ENCODE assay signal across 8 cellular contexts in the genomic region with DNA sequence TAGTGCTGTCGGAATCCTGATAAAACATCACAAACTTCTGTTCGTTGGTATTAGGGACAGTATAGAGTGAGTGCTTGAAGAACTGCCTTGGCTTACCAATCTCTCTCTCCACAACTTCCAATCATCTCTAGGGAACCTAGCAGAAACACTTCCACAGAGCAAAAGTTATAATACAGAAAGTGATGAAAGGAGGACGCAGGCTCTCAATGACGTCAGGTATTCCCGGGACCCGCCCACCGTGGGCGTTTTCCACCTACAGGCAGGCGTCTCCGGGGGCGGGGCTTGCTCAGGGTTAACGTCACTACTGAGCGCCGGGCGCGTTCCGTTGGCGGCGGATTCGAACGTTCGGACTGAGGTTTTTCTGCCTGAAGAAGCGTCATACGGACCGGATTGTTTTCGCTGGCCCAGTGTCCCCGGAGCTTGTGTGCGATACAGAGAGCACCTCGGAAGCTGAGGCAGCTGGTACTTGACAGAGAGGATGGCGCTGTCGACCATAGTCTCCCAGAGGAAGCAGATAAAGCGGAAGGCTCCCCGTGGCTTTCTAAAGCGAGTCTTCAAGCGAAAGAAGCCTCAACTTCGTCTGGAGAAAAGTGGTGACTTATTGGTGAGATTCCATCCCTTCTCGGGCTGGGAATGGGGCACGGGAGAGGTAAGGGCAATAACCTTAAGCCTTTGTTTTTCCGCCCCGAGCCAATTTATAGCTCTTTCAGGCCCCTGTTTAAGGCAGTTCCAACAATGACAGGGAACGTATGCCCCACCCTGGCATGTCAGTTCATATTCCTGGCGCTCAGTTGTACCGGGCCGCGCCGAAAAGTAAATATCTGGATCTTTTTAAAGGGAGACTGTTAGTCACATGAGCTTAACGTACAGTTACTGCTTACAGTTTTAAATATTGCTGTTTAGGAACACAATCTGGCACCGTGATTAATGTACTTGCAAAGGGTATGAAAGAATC. TPM values are rescaled to one million over a fixed set of nuclear protein-coding genes. Genes with fewer than 3 reads are reported as not detected.
A peak's percentile ranks its signal among the peaks of the same experiment; 100 is the strongest.
DNase-seq lines count a peak whose midpoint lies in the region; ATAC-seq and TF ChIP-seq lines count a peak whose summit lies in the region.

Gene CENPW (plus strand): TSS at position 320 of the 955 bp plus-strand sequence. CDS start 159 bp downstream, at position 479.

- no peaks in the 10 kb centered on the region for H3K36me3 Mint-ChIP-seq in Calu3 (ENCODE audit: insufficient read depth, unreplicated experiment)

- DNase-seq in Calu3 (peak; percentile 95), HT1080 (ENCODE audit: low read depth) (peak; percentile 94), NOMO-1 treated with DMSO at 0.1 percent for 48 hours (lab: John Stamatoyannopoulos, UW; ENCODE audit: unreplicated experiment) (peak; percentile 83), mesenteric fat pad (ENCODE audit: low spot score) (peak; percentile 93)
- peak; percentile 89 for DNase-seq in stimulated activated CD8-positive, alpha-beta memory T cell treated with anti-CD3 and anti-CD28 coated beads, Interleukin-15, amount 100 ng/mL, for 1 hour (ENCODE audit: low read depth)

- CTCF ChIA-PET in Calu3 (lab: Charles Lee) = no interaction called here
- CTCF ChIA-PET in activated CD8-positive, alpha-beta memory T cell treated with anti-CD3 and anti-CD28 coated beads for 36 hours (lab: Charles Lee) = no interaction called here

- intact Hi-C loops in Calu3 (cut with micrococcal nuclease; ENCODE audit: unreplicated experiment) = loop anchor here (2.0 kb wide), 1 partner anchor 157 kb away; no protein-coding TSS in a partner anchor

- POLR2A ChIA-PET in activated CD8-positive, alpha-beta memory T cell treated with anti-CD3 and anti-CD28 coated beads for 36 hours (lab: Charles Lee) = no interaction called here

- BruUV-seq in Calu3 (replicated peaks; lab: Mats Ljungman, UMichigan) = TSS peak; percentile 72

- H3K27me3 Mint-ChIP-seq in Calu3 (ENCODE audit: unreplicated experiment) = no peaks in the 10 kb centered on the region

- no peak within 1 kb of the TSS for H3K4me3 Mint-ChIP-seq in Calu3 (ENCODE audit: low read depth, unreplicated experiment)

- no peaks in the 10 kb centered on the region for H3K9me3 Mint-ChIP-seq in Calu3 (ENCODE audit: low read depth, unreplicated experiment)

- ATAC-seq in GM21381 (IDR thresholded peaks at IDR 0.05; ENCODE audit: unreplicated experiment) = peak; percentile 94

- H3K27ac Mint-ChIP-seq in Calu3 (ENCODE audit: unreplicated experiment) = peak within 1 kb of the TSS; percentile 78

- H3K4me1 Mint-ChIP-seq in Calu3 (ENCODE audit: low read depth, unreplicated experiment) = peaks cover 24% of the 10 kb centered on the region

- no peak for TF ChIP-seq CTCF in Calu3 (IDR thresholded peaks at IDR 0.05; ENCODE audit: unreplicated experiment)

- in situ Hi-C loops in endometrial microvascular endothelial cells (cut with HindIII; ENCODE audit: inconsistent ontology term, low pct_unique_long_range_greater_than_20kb, low sequenced_read_pairs) = no loop called here

RNA-seq across cellular contexts. Expression of gene CENPW, which starts in this region (rescaled TPM):
- 66.4 and 73.4 TPM in 2 replicates for total RNA-seq in Calu3 (2022)
- 28.5 TPM in 2 replicates for total RNA-seq in HT1080 (2014; rRNA removed; shearing (Covaris generic))
- polyA plus RNA-seq in HT1080 (2015; cell fraction: cytosol; rRNA removed) = 14.6 and 24.9 TPM in 2 replicates
- 7.6 and 14.6 TPM in 2 replicates for polyA plus RNA-seq in HT1080 (2015; cell fraction: nucleus; rRNA removed)
- 10 to 100 TPM; 61.1 to 64.2 TPM for total RNA-seq in activated CD8-positive, alpha-beta memory T cell treated with anti-CD3 and anti-CD28 coated beads for 36 hours
- 20.0 TPM for total RNA-seq in endometrial microvascular endothelial cells (ENCODE audit: inconsistent ontology term)
- total RNA-seq in mesenteric fat pad = 4.3 TPM

Comparison
In these comparisons a context has a peak if more than half of its experiments do, and no peak if none do; other contexts are left out.
1. Peak in every context shown above with its lines: DNase-seq and ATAC-seq.